Comparison of ENCODE assay signal across 8 cellular contexts in the genomic region with DNA sequence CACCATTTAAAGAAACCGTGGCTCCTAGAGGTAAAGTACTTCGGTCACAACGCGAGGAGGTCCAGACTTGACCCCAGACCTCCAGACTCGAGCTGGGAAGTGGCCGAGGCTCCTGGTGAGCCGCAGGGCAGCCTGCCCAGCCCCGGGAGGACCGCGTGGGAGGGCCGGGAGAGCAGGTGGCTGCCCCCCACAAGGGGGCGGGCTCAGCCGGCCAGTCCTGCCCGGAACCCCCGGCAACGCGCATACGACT. TPM values are rescaled to one million over a fixed set of nuclear protein-coding genes. Genes with fewer than 3 reads are reported as not detected.
A peak's percentile ranks its signal among the peaks of the same experiment; 100 is the strongest.
DNase-seq lines count a peak whose midpoint lies in the region; ATAC-seq and TF ChIP-seq lines count a peak whose summit lies in the region.

Gene SLC27A2 (plus strand): TSS at position 214 of the 250 bp plus-strand sequence. CDS start 232 bp downstream, outside the sequence.

- H4K20me1 ChIP-seq in SU-DHL-6 (ENCODE audit: low read depth, low read length), result no peaks in the 10 kb centered on the region
- H4K20me1 ChIP-seq in Karpas-422 (ENCODE audit: insufficient read depth, low read depth, low read length), result no peaks in the 10 kb centered on the region

- peak within 1 kb of the TSS; percentile 24; the same call in 1 of the 2 replicates for H3K9ac ChIP-seq in SU-DHL-6 (ENCODE audit: low read length)
- no peak within 1 kb of the TSS for H3K9ac ChIP-seq in Karpas-422 (ENCODE audit: low read length)

- H3K4me1 ChIP-seq in Karpas-422 (ENCODE audit: low read length), result no peaks in the 10 kb centered on the region

- H3K9me3 ChIP-seq in SU-DHL-6 (ENCODE audit: insufficient read depth, low read length) (no peaks in the 10 kb centered on the region), Karpas-422 (ENCODE audit: low read length) (no peaks in the 10 kb centered on the region)

- peak; percentile 58 for ATAC-seq in HG03108 (IDR thresholded peaks at IDR 0.05; ENCODE audit: unreplicated experiment)
- ATAC-seq in omental fat pad (ENCODE audit: low FRiP score), result peak; percentile 31

- peak; percentile 67 for TF ChIP-seq CTCF in 22Rv1 (IDR thresholded peaks at IDR 0.05)
- TF ChIP-seq CTCF in GM12873 (IDR thresholded peaks at IDR 0.05; ENCODE audit: insufficient read depth, low read depth, low read length, missing control alignments), result peak; percentile 58
- TF ChIP-seq CTCF in SU-DHL-6 (IDR thresholded peaks at IDR 0.05; ENCODE audit: insufficient read depth, low read length, poor library complexity, severe bottlenecking), result no peak
- no peak for TF ChIP-seq CTCF in fibroblast of mammary gland (conservative IDR thresholded peaks at IDR 0.05; ENCODE audit: control insufficient read depth, insufficient read depth, low read depth, low read length)
- no peak for TF ChIP-seq CTCF in omental fat pad (IDR thresholded peaks at IDR 0.05)

- H3K36me3 ChIP-seq in SU-DHL-6 (ENCODE audit: low read length), result no peaks in the 10 kb centered on the region
- H3K36me3 ChIP-seq in Karpas-422 (ENCODE audit: insufficient read depth, low read length), result no peaks in the 10 kb centered on the region

- no peaks in the 10 kb centered on the region for H3F3A ChIP-seq in SU-DHL-6 (ENCODE audit: insufficient read depth)

- DNase-seq in fibroblast of mammary gland (ENCODE audit: low read depth), result no peak
- no peak for DNase-seq in omental fat pad (ENCODE audit: low spot score)
- DNase-seq in Karpas-422, result no peak
- no peak for DNase-seq in cerebellum (ENCODE audit: low spot score)

- no peaks in the 10 kb centered on the region for H3K79me2 ChIP-seq in SU-DHL-6 (ENCODE audit: insufficient read depth, low read length)
- no peaks in the 10 kb centered on the region for H3K79me2 ChIP-seq in Karpas-422 (ENCODE audit: low read length)

- H3K4me3 ChIP-seq in SU-DHL-6 (ENCODE audit: insufficient read depth, low read length, poor library complexity, severe bottlenecking), result peak within 1 kb of the TSS; percentile 26
- H3K4me3 ChIP-seq in fibroblast of mammary gland (ENCODE audit: control insufficient read depth, low read depth, low read length), result peak within 1 kb of the TSS; percentile 37
- H3K4me3 ChIP-seq in Karpas-422 (ENCODE audit: low read length), result no peak within 1 kb of the TSS

- H3K9me2 ChIP-seq in SU-DHL-6 (replicated peaks; ENCODE audit: insufficient read depth, low read length), result no peaks in the 10 kb centered on the region
- H3K9me2 ChIP-seq in Karpas-422 (replicated peaks; ENCODE audit: insufficient read depth, low read length), result no peaks in the 10 kb centered on the region

- H3K27ac ChIP-seq in 22Rv1 (no peak within 1 kb of the TSS), SU-DHL-6 (ENCODE audit: low read depth, low read length) (no peak within 1 kb of the TSS), Karpas-422 (ENCODE audit: low read length) (no peak within 1 kb of the TSS)

- H3K27me3 ChIP-seq in SU-DHL-6 (ENCODE audit: low read length) (no peaks in the 10 kb centered on the region), Karpas-422 (ENCODE audit: low read length) (no peaks in the 10 kb centered on the region)

- H2AFZ ChIP-seq in SU-DHL-6 (ENCODE audit: low read depth, low read length, severe bottlenecking), result peak within 1 kb of the TSS; percentile 40
- no peak within 1 kb of the TSS for H2AFZ ChIP-seq in Karpas-422 (ENCODE audit: low read length)

- H3K4me2 ChIP-seq in SU-DHL-6 (ENCODE audit: low read depth, low read length, poor library complexity, severe bottlenecking), result peak within 1 kb of the TSS; percentile 42
- no peak within 1 kb of the TSS for H3K4me2 ChIP-seq in Karpas-422 (ENCODE audit: low read depth, low read length, poor library complexity, severe bottlenecking)

RNA-seq across cellular contexts. Expression of gene SLC27A2, which starts in this region (rescaled TPM):
- 10 to 100 TPM in 1 of 4 donors, 1 to 10 TPM in 3; 1.6 to 11.4 (median 5.5) TPM for total RNA-seq in omental fat pad
- not detected in 2 replicates for total RNA-seq in Karpas-422 (2014; rRNA removed; shearing (Covaris generic); ENCODE audit: low replicate concordance)
- 6.4 TPM for total RNA-seq in cerebellum

Comparison
In these comparisons a context has a peak if more than half of its experiments do, and no peak if none do; other contexts are left out.
1. CTCF ChIP-seq: peak in 22Rv1 (single experiment) and GM12873 (single experiment); none in SU-DHL-6 (single experiment), fibroblast of mammary gland (single experiment) and omental fat pad (0 of 3).